ENCODE assay signal across 1 cellular context in the genomic region with DNA sequence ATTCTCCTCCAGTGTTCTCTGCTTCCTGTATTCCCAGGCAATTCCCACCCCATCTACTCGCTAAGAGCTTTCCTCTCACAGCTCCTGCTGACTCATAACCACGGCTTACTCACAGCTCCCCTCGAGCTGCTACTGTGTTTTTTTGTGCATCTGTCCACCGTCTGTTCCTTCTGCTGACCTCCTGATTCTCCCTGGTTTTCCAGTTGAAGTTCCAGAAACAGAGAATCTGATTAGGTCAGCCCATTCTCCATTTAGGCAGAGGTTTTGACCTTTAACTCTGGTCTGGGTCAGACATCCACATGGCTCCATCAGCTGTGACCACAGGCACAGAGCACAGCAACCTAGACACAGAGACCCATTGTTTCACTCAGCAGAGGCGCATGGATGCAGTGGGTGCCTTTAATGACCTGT.
A peak's percentile ranks its signal among the peaks of the same experiment; 100 is the strongest.
TF ChIP-seq lines count a peak whose summit lies in the region.

No MANE protein-coding gene starts in this region.

TF ChIP-seq in HepG2, 621 proteins besides CTCF, POLR2A, EP300 and RAD21 (continued from another document and continues in another):
- TF ChIP-seq ZUFSP (CRISPR knock-in tag; IDR thresholded peaks at IDR 0.05; ENCODE audit: borderline replicate concordance) (no peak), E2F1 (CRISPR knock-in tag; IDR thresholded peaks at IDR 0.05) (no peak), KAT7 (CRISPR knock-in tag; IDR thresholded peaks at IDR 0.05; ENCODE audit: borderline replicate concordance) (no peak), ZNF235 (CRISPR knock-in tag; IDR thresholded peaks at IDR 0.05; ENCODE audit: borderline replicate concordance) (no peak), ZBTB34 (CRISPR knock-in tag; IDR thresholded peaks at IDR 0.05) (no peak), FOXM1 (CRISPR knock-in tag; IDR thresholded peaks at IDR 0.05) (no peak), ZNF251 (CRISPR knock-in tag; IDR thresholded peaks at IDR 0.05) (no peak), HNF4A (CRISPR knock-in tag; IDR thresholded peaks at IDR 0.05) (peak; percentile 60), ZSCAN30 (CRISPR knock-in tag; IDR thresholded peaks at IDR 0.05) (no peak), RBM39 (IDR thresholded peaks at IDR 0.05; ENCODE audit: low read depth, low read length, poor library complexity, severe bottlenecking) (no peak), SIX1 (CRISPR knock-in tag; IDR thresholded peaks at IDR 0.05; ENCODE audit: borderline replicate concordance) (no peak), ZNF292 (CRISPR knock-in tag; IDR thresholded peaks at IDR 0.05; ENCODE audit: borderline replicate concordance, low read depth) (peak; percentile 39; the same call in 1 of the 2 replicates), RXRB (CRISPR knock-in tag; IDR thresholded peaks at IDR 0.05; ENCODE audit: borderline replicate concordance) (peak; percentile 23; the same call in 1 of the 2 replicates), SP5 (CRISPR knock-in tag; IDR thresholded peaks at IDR 0.05; ENCODE audit: borderline replicate concordance, low read depth) (no peak), NR2F2 (IDR thresholded peaks at IDR 0.05; ENCODE audit: borderline replicate concordance, low read depth) (peak; percentile 46; the same call in 1 of the 2 replicates), KDM2A (CRISPR knock-in tag; IDR thresholded peaks at IDR 0.05; ENCODE audit: borderline replicate concordance, low read depth) (no peak), ZNF331 (CRISPR knock-in tag; IDR thresholded peaks at IDR 0.05) (peak; percentile 11; the same call in 1 of the 2 replicates), MAFK (conservative IDR thresholded peaks at IDR 0.05 in 1 of 2, IDR thresholded peaks at IDR 0.05 in 1 of 2; ENCODE audit: low read length in 2 of 2) (peak in 1 of 2 experiments; percentile 49; a peak in 2 of 4 replicates), RXRA (CRISPR knock-in tag; IDR thresholded peaks at IDR 0.05) (peak; percentile 36; the same call in 1 of the 2 replicates), TP53 (CRISPR knock-in tag; conservative IDR thresholded peaks at IDR 0.05) (no peak), REL (CRISPR knock-in tag; conservative IDR thresholded peaks at IDR 0.05) (no peak), NFYB (CRISPR knock-in tag; IDR thresholded peaks at IDR 0.05) (no peak), YY1 (IDR thresholded peaks at IDR 0.05; ENCODE audit: insufficient read depth, insufficient replicate concordance, low read depth, low read length) (no peak), ZNF460 (CRISPR knock-in tag; IDR thresholded peaks at IDR 0.05; ENCODE audit: borderline replicate concordance) (no peak), XBP1 (CRISPR knock-in tag; IDR thresholded peaks at IDR 0.05) (no peak), RARA (CRISPR knock-in tag; IDR thresholded peaks at IDR 0.05) (0 out of 2 replicates have a peak, but pooled peaks have one; percentile 23), HMG20B (CRISPR knock-in tag; conservative IDR thresholded peaks at IDR 0.05) (no peak), HCFC1 (IDR thresholded peaks at IDR 0.05; ENCODE audit: low read depth, low read length) (no peak), ZFP62 (CRISPR knock-in tag; IDR thresholded peaks at IDR 0.05) (no peak), POLR2AphosphoS2 (IDR thresholded peaks at IDR 0.05; ENCODE audit: low read depth, low read length) (no peak), POGZ (CRISPR knock-in tag; IDR thresholded peaks at IDR 0.05) (0 out of 2 replicates have a peak, but pooled peaks have one; percentile 20), NR2C2 (CRISPR knock-in tag; IDR thresholded peaks at IDR 0.05; ENCODE audit: borderline replicate concordance) (peak; percentile 60; the same call in 1 of the 2 replicates), SOX13 (IDR thresholded peaks at IDR 0.05) (no peak), SOX13 (CRISPR knock-in tag; conservative IDR thresholded peaks at IDR 0.05 in 1 of 2, IDR thresholded peaks at IDR 0.05 in 1 of 2) (peak in 1 of 2 experiments; percentile 86; a peak in 2 of 4 replicates), ZNF207 (IDR thresholded peaks at IDR 0.05; ENCODE audit: borderline replicate concordance) (no peak), ZBTB26 (CRISPR knock-in tag; IDR thresholded peaks at IDR 0.05; ENCODE audit: borderline replicate concordance) (0 out of 2 replicates have a peak, but pooled peaks have one; percentile 23), ZNF12 (CRISPR knock-in tag; IDR thresholded peaks at IDR 0.05) (0 out of 2 replicates have a peak, but pooled peaks have one; percentile 9), GTF3A (CRISPR knock-in tag; conservative IDR thresholded peaks at IDR 0.05) (no peak)
- TF ChIP-seq, protein P1, sequence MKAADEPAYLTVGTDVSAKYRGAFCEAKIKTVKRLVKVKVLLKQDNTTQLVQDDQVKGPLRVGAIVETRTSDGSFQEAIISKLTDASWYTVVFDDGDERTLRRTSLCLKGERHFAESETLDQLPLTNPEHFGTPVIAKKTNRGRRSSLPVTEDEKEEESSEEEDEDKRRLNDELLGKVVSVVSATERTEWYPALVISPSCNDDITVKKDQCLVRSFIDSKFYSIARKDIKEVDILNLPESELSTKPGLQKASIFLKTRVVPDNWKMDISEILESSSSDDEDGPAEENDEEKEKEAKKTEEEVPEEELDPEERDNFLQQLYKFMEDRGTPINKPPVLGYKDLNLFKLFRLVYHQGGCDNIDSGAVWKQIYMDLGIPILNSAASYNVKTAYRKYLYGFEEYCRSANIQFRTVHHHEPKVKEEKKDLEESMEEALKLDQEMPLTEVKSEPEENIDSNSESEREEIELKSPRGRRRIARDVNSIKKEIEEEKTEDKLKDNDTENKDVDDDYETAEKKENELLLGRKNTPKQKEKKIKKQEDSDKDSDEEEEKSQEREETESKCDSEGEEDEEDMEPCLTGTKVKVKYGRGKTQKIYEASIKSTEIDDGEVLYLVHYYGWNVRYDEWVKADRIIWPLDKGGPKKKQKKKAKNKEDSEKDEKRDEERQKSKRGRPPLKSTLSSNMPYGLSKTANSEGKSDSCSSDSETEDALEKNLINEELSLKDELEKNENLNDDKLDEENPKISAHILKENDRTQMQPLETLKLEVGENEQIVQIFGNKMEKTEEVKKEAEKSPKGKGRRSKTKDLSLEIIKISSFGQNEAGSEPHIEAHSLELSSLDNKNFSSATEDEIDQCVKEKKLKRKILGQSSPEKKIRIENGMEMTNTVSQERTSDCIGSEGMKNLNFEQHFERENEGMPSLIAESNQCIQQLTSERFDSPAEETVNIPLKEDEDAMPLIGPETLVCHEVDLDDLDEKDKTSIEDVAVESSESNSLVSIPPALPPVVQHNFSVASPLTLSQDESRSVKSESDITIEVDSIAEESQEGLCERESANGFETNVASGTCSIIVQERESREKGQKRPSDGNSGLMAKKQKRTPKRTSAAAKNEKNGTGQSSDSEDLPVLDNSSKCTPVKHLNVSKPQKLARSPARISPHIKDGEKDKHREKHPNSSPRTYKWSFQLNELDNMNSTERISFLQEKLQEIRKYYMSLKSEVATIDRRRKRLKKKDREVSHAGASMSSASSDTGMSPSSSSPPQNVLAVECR (CRISPR knock-in tag; IDR thresholded peaks at IDR 0.05; ENCODE audit: borderline replicate concordance): no peak
- TF ChIP-seq, protein P2, sequence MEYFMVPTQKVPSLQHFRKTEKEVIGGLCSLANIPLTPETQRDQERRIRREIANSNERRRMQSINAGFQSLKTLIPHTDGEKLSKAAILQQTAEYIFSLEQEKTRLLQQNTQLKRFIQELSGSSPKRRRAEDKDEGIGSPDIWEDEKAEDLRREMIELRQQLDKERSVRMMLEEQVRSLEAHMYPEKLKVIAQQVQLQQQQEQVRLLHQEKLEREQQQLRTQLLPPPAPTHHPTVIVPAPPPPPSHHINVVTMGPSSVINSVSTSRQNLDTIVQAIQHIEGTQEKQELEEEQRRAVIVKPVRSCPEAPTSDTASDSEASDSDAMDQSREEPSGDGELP (IDR thresholded peaks at IDR 0.05; ENCODE audit: borderline replicate concordance, low read depth): peak; percentile 93
- TF ChIP-seq, protein P3, sequence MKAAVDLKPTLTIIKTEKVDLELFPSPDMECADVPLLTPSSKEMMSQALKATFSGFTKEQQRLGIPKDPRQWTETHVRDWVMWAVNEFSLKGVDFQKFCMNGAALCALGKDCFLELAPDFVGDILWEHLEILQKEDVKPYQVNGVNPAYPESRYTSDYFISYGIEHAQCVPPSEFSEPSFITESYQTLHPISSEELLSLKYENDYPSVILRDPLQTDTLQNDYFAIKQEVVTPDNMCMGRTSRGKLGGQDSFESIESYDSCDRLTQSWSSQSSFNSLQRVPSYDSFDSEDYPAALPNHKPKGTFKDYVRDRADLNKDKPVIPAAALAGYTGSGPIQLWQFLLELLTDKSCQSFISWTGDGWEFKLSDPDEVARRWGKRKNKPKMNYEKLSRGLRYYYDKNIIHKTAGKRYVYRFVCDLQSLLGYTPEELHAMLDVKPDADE (CRISPR knock-in tag; IDR thresholded peaks at IDR 0.05): no peak
- TF ChIP-seq, protein P4, sequence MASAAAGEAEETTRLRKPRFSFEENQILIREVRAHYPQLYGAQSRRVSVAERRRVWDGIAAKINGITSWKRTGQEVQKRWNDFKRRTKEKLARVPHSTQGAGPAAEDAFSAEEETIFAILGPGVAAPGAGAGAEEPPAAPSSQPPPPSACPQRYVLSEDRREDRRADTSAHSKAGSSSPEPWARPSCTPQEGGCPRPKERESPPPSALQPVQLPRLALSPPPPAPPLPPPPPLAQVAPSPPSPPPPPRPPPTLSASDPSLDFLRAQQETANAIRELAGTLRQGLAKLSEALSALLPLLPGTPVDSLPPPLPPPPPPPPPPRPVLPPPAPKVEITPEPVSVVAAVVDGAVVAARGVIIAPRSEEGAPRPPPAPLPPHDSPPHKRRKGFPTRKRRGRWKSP (CRISPR knock-in tag; IDR thresholded peaks at IDR 0.05): no peak
- TF ChIP-seq, protein P5, sequence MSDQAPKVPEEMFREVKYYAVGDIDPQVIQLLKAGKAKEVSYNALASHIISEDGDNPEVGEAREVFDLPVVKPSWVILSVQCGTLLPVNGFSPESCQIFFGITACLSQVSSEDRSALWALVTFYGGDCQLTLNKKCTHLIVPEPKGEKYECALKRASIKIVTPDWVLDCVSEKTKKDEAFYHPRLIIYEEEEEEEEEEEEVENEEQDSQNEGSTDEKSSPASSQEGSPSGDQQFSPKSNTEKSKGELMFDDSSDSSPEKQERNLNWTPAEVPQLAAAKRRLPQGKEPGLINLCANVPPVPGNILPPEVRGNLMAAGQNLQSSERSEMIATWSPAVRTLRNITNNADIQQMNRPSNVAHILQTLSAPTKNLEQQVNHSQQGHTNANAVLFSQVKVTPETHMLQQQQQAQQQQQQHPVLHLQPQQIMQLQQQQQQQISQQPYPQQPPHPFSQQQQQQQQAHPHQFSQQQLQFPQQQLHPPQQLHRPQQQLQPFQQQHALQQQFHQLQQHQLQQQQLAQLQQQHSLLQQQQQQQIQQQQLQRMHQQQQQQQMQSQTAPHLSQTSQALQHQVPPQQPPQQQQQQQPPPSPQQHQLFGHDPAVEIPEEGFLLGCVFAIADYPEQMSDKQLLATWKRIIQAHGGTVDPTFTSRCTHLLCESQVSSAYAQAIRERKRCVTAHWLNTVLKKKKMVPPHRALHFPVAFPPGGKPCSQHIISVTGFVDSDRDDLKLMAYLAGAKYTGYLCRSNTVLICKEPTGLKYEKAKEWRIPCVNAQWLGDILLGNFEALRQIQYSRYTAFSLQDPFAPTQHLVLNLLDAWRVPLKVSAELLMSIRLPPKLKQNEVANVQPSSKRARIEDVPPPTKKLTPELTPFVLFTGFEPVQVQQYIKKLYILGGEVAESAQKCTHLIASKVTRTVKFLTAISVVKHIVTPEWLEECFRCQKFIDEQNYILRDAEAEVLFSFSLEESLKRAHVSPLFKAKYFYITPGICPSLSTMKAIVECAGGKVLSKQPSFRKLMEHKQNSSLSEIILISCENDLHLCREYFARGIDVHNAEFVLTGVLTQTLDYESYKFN (CRISPR knock-in tag; conservative IDR thresholded peaks at IDR 0.05): peak; percentile 38; the same call in 1 of the 2 replicates
- TF ChIP-seq, protein P6, sequence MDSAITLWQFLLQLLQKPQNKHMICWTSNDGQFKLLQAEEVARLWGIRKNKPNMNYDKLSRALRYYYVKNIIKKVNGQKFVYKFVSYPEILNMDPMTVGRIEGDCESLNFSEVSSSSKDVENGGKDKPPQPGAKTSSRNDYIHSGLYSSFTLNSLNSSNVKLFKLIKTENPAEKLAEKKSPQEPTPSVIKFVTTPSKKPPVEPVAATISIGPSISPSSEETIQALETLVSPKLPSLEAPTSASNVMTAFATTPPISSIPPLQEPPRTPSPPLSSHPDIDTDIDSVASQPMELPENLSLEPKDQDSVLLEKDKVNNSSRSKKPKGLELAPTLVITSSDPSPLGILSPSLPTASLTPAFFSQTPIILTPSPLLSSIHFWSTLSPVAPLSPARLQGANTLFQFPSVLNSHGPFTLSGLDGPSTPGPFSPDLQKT (CRISPR knock-in tag; IDR thresholded peaks at IDR 0.05; ENCODE audit: borderline replicate concordance): no peak
